In genomic region chr19:2330632-2331284, GRCh38 we compare ENCODE assay signal across 1 cellular context.
TF ChIP-seq lines count a peak whose summit lies in the region.

No MANE protein-coding gene starts in this region.

TF ChIP-seq in A549, 52 proteins besides CTCF, POLR2A, EP300 and RAD21 (continued from another document):
- no peak for TF ChIP-seq HMGXB4 (CRISPR knock-in tag; IDR thresholded peaks at IDR 0.05; ENCODE audit: borderline replicate concordance)
- no peak for TF ChIP-seq RCOR1 (IDR thresholded peaks at IDR 0.05; ENCODE audit: low read depth, low read length)
- no peak for TF ChIP-seq ZC3H11A (IDR thresholded peaks at IDR 0.05)
- no peak for TF ChIP-seq PHF8 (IDR thresholded peaks at IDR 0.05; ENCODE audit: borderline replicate concordance, low read depth)
- TF ChIP-seq BCL3 (IDR thresholded peaks at IDR 0.05): no peak
- TF ChIP-seq KDM1A (IDR thresholded peaks at IDR 0.05; ENCODE audit: low read depth): no peak
- no peak for TF ChIP-seq CHD4 (IDR thresholded peaks at IDR 0.05; ENCODE audit: borderline replicate concordance)
- no peak for TF ChIP-seq E2F6 (IDR thresholded peaks at IDR 0.05; ENCODE audit: borderline replicate concordance, low read depth)
- TF ChIP-seq PBX3 (IDR thresholded peaks at IDR 0.05): no peak
- TF ChIP-seq HES2 (IDR thresholded peaks at IDR 0.05): no peak
- no peak for TF ChIP-seq HOXB5 (CRISPR knock-in tag; IDR thresholded peaks at IDR 0.05)
- no peak for TF ChIP-seq FOSL2 (IDR thresholded peaks at IDR 0.05)
- TF ChIP-seq FOSL2 (CRISPR knock-in tag; IDR thresholded peaks at IDR 0.05): no peak
- TF ChIP-seq SREBF2 (IDR thresholded peaks at IDR 0.05): no peak
